Comparison of ENCODE assay signal across 1 cellular context in the genomic region with DNA sequence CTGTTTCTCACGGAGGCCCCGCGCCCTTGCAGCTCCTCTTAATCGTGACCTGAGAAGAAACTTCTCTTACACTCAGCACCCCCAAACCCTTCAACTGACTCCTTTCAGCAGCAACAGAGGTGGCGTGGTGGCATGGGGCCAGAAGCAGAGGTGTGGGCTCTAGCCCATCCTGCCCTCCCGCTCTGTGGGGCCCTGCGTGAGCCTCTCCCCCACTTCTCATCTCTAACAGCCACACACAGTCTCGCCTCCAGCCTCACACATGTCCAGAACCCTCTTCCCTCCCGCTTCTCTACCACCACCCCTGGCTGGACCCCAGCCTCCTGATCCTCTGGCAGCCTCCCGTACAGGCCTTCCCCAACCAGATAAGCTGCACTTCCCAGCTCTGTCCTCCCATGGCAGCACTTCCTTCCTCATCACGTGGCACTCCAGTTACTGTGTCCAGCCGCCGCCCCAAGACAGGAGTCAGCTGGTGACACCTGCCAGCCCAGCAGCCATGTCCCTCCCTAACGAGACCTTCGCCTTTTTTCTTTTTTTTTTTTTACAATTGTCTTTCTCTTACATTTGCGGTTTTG.
TF ChIP-seq lines count a peak whose summit lies in the region.

No MANE protein-coding gene starts in this region.

TF ChIP-seq in GM12878, 131 proteins besides CTCF, POLR2A, EP300 and RAD21 (continued from another document):
- TF ChIP-seq, protein P1, sequence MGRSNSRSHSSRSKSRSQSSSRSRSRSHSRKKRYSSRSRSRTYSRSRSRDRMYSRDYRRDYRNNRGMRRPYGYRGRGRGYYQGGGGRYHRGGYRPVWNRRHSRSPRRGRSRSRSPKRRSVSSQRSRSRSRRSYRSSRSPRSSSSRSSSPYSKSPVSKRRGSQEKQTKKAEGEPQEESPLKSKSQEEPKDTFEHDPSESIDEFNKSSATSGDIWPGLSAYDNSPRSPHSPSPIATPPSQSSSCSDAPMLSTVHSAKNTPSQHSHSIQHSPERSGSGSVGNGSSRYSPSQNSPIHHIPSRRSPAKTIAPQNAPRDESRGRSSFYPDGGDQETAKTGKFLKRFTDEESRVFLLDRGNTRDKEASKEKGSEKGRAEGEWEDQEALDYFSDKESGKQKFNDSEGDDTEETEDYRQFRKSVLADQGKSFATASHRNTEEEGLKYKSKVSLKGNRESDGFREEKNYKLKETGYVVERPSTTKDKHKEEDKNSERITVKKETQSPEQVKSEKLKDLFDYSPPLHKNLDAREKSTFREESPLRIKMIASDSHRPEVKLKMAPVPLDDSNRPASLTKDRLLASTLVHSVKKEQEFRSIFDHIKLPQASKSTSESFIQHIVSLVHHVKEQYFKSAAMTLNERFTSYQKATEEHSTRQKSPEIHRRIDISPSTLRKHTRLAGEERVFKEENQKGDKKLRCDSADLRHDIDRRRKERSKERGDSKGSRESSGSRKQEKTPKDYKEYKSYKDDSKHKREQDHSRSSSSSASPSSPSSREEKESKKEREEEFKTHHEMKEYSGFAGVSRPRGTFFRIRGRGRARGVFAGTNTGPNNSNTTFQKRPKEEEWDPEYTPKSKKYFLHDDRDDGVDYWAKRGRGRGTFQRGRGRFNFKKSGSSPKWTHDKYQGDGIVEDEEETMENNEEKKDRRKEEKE (IDR thresholded peaks at IDR 0.05): no peak
- TF ChIP-seq RAD51 (IDR thresholded peaks at IDR 0.05) (peak; percentile 14; the same call in 1 of the 2 replicates), BMI1 (IDR thresholded peaks at IDR 0.05; ENCODE audit: borderline replicate concordance) (no peak), NBN (IDR thresholded peaks at IDR 0.05) (peak; percentile 11; the same call in 1 of the 2 replicates), HDGF (IDR thresholded peaks at IDR 0.05) (peak; percentile 73), RB1 (IDR thresholded peaks at IDR 0.05; ENCODE audit: borderline replicate concordance) (peak; percentile 0; the same call in 1 of the 2 replicates)
- TF ChIP-seq, protein P2, sequence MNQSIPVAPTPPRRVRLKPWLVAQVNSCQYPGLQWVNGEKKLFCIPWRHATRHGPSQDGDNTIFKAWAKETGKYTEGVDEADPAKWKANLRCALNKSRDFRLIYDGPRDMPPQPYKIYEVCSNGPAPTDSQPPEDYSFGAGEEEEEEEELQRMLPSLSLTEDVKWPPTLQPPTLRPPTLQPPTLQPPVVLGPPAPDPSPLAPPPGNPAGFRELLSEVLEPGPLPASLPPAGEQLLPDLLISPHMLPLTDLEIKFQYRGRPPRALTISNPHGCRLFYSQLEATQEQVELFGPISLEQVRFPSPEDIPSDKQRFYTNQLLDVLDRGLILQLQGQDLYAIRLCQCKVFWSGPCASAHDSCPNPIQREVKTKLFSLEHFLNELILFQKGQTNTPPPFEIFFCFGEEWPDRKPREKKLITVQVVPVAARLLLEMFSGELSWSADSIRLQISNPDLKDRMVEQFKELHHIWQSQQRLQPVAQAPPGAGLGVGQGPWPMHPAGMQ (IDR thresholded peaks at IDR 0.05; ENCODE audit: borderline replicate concordance): no peak
- TF ChIP-seq, protein P3, sequence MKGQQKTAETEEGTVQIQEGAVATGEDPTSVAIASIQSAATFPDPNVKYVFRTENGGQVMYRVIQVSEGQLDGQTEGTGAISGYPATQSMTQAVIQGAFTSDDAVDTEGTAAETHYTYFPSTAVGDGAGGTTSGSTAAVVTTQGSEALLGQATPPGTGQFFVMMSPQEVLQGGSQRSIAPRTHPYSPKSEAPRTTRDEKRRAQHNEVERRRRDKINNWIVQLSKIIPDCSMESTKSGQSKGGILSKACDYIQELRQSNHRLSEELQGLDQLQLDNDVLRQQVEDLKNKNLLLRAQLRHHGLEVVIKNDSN (IDR thresholded peaks at IDR 0.05; ENCODE audit: borderline replicate concordance, extremely low read length, insufficient read depth, low read depth, low read length): peak; percentile 35
